1 cellular context compared by ENCODE assay signal in the genomic region with DNA sequence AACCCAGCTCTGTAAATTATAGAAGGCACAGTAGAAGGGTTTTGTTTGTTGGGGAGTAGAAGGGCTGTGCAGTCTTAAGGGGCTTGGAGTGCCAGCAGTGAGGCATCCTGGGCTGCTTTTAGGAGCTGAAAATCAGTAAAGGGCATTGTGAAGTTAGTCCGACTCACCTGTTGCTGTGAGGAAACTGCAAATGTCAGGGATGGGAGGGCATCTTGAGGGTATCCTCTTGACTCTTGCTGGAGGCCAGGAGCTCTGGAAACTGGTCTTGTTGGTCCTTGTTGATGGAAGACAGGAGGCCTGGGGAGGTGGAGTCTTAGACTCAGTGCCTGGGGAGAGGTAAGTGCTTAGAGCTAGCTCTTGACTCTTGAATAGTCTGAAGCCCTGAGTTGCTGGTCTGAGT.
TF ChIP-seq lines count a peak whose summit lies in the region.

No MANE protein-coding gene starts in this region.

TF ChIP-seq in HEK293, 187 proteins besides CTCF, POLR2A, EP300 and RAD21:
- TF ChIP-seq, protein P1, sequence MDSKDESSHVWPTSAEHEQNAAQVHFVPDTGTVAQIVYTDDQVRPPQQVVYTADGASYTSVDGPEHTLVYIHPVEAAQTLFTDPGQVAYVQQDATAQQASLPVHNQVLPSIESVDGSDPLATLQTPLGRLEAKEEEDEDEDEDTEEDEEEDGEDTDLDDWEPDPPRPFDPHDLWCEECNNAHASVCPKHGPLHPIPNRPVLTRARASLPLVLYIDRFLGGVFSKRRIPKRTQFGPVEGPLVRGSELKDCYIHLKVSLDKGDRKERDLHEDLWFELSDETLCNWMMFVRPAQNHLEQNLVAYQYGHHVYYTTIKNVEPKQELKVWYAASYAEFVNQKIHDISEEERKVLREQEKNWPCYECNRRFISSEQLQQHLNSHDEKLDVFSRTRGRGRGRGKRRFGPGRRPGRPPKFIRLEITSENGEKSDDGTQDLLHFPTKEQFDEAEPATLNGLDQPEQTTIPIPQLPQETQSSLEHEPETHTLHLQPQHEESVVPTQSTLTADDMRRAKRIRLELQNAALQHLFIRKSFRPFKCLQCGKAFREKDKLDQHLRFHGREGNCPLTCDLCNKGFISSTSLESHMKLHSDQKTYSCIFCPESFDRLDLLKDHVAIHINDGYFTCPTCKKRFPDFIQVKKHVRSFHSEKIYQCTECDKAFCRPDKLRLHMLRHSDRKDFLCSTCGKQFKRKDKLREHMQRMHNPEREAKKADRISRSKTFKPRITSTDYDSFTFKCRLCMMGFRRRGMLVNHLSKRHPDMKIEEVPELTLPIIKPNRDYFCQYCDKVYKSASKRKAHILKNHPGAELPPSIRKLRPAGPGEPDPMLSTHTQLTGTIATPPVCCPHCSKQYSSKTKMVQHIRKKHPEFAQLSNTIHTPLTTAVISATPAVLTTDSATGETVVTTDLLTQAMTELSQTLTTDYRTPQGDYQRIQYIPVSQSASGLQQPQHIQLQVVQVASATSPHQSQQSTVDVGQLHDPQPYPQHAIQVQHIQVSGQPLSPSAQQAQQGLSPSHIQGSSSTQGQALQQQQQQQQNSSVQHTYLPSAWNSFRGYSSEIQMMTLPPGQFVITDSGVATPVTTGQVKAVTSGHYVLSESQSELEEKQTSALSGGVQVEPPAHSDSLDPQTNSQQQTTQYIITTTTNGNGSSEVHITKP (tag by site-specific recombination; IDR thresholded peaks at IDR 0.05): no peak
- peak; percentile 66 for TF ChIP-seq SCRT2 (tag by site-specific recombination; IDR thresholded peaks at IDR 0.05)
